22 cellular contexts compared by ENCODE assay signal in genomic region chr9:123959787-123960186, GRCh38. TPM values are rescaled to one million over a fixed set of nuclear protein-coding genes. Genes with fewer than 3 reads are reported as not detected.
"Had no signal": no experiment of that assay in that cellular context is flagged by ENCODE, and none has a peak within 500 bp of the region (broad histone marks: within the 10 kb centered on the region; RNA-seq: fewer than 3 reads in every experiment).

No MANE protein-coding gene starts in this region.

- H3K27ac ChIP-seq: PC-9, SJSA1 had no signal

- H3K4me3 ChIP-seq: PC-9, SJSA1 had no signal

- H3K4me2 ChIP-seq: PC-9, SK-N-SH had no signal

- H3K9me2 ChIP-seq: SK-N-SH had no signal

- ATAC-seq: Panc1 had no signal

- H2AFZ ChIP-seq: PC-9 had no signal

- H3K4me1 ChIP-seq: SJSA1 had no signal

- DNase-seq: MM.1S, MV-4-11, NCI-H1092, NCI-H1417 treated with DMSO at 0.1 percent for 48 hours, NCI-H1436 treated with DMSO at 0.1 percent for 48 hours, NCI-H1694 treated with DMSO at 0.1 percent for 48 hours, NCI-H187 treated with DMSO at 0.1 percent for 48 hours, NCI-H2227 treated with DMSO at 0.1 percent for 48 hours, NCI-H345, NCI-H446, NCI-H510A treated with DMSO at 0.1 percent for 48 hours, NCI-H524 treated with DMSO at 0.1 percent for 48 hours, NCI-H526 treated with DMSO at 0.1 percent for 48 hours, NCI-H774, PC-9, Right ventricle myocardium superior, SHP77 treated with DMSO at 0.1 percent for 48 hours, SK-N-SH, SW 1271 had no signal

- H3K36me3 ChIP-seq: SJSA1 had no signal

RNA-seq across cellular contexts. Expression of gene LHX2, which starts 51.8 kb away (rescaled TPM):
- total RNA-seq: OCI-LY7, Right ventricle myocardium superior had no signal
- polyA plus RNA-seq: SK-N-SH had no signal
